In the genomic region with DNA sequence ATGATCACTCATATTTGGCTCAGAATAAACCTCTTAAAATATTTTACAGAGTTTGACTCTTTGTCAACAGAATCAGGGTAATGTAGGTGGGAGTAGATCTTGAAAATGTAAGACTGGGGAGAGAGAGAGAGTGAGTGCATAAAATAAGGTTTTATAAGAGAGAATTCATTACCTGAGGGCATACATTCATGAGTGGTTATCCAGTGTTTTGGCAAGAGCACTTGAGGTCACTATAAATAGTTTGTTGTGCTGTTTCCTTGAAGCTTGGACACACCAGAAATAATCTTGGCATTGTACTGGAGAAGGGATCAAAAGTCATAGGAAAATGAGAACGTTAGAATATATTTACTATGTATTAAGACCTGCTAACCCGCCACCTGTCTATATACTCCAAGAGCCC, we compare ENCODE assay signal across 30 cellular contexts. TPM values are rescaled to one million over a fixed set of nuclear protein-coding genes. Genes with fewer than 3 reads are reported as not detected.
"Had no signal": no experiment of that assay in that cellular context is flagged by ENCODE, and none has a peak within 500 bp of the region (broad histone marks: within the 10 kb centered on the region; RNA-seq: fewer than 3 reads in every experiment).

No MANE protein-coding gene starts in this region.

- ATAC-seq: activated CD8-positive, alpha-beta T cell treated with anti-CD3 and anti-CD28 coated beads, Interleukin-2, amount 10 ng/mL, durations not matched to agents 7 days and 5 days; activated naive CD8-positive, alpha-beta T cell treated with anti-CD3 and anti-CD28 coated beads, Interleukin-2, amount 50 U/mL, for 24 hours; body of pancreas; T-helper 17 cell; WTC11 had no signal

- H3K9me3 Mint-ChIP-seq: activated naive CD4-positive, alpha-beta T cell treated with anti-CD3 and anti-CD28 coated beads, Interleukin-2, amount 50 U/mL, for 24 hours; activated naive CD8-positive, alpha-beta T cell treated with anti-CD3 and anti-CD28 coated beads, Interleukin-2, amount 50 U/mL, for 24 hours; WTC11 had no signal

- H3K27me3 ChIP-seq: ascending aorta, body of pancreas, MG63, Peyer's patch had no signal

- H3K27ac Mint-ChIP-seq: activated CD8-positive, alpha-beta T cell treated with anti-CD3 and anti-CD28 coated beads, Interleukin-2, amount 10 ng/mL, durations not matched to agents 7 days and 5 days; activated naive CD4-positive, alpha-beta T cell treated with anti-CD3 and anti-CD28 coated beads, Interleukin-2, amount 50 U/mL, for 24 hours; activated naive CD8-positive, alpha-beta T cell treated with anti-CD3 and anti-CD28 coated beads, Interleukin-2, amount 50 U/mL, for 24 hours; T-helper 17 cell; WTC11 had no signal

- DNase-seq: activated CD4-positive, alpha-beta T cell treated with anti-CD3 and anti-CD28 coated beads for 48 hours; activated CD4-positive, alpha-beta T cell treated with anti-CD3 and anti-CD28 coated beads, Interleukin-2, amount 50 U/mL, for 4 hours; activated CD4-positive, CD25-positive, alpha-beta regulatory T cell treated with anti-CD3 and anti-CD28 coated beads, Interleukin-2, amount 50 U/mL, for 72 hours; activated CD8-positive, alpha-beta memory T cell treated with anti-CD3 and anti-CD28 coated beads, Interleukin-2, amount 50 U/mL, for 48 hours; activated CD8-positive, alpha-beta T cell treated with anti-CD3 and anti-CD28 coated beads, Interleukin-2, amount 10 ng/mL, durations not matched to agents 7 days and 5 days; activated effector memory CD4-positive, alpha-beta T cell treated with Interleukin-2 at 50 U/mL for 16 hours; activated naive CD4-positive, alpha-beta T cell; activated naive CD8-positive, alpha-beta T cell treated with anti-CD3 and anti-CD28 coated beads, Interleukin-2, amount 50 U/mL, for 24 hours; activated T-cell treated with anti-CD3 and anti-CD28 coated beads, Interleukin-2, amount 50 U/mL, for 1 hour; amniotic stem cell; body of pancreas; MG63; MV-4-11; NCI-H1092 treated with DMSO at 0.1 percent for 48 hours; NCI-H1436; NCI-H1694 treated with DMSO at 0.1 percent for 48 hours; NCI-H2029 treated with DMSO at 0.1 percent for 48 hours; NCI-H510A treated with DMSO at 0.1 percent for 48 hours; NCI-H69; NK-92 treated with Interleukin-12 subunit alpha and Interleukin-12 subunit beta, amount 100 ng/mL, for 24 hours; OCI-M1; Peyer's patch; SHP77 treated with DMSO at 0.1 percent for 48 hours; T-helper 17 cell; T-helper 9 cell had no signal

- H3K4me3 ChIP-seq: ascending aorta, body of pancreas, MG63, Peyer's patch had no signal

- H3K4me1 Mint-ChIP-seq: activated naive CD4-positive, alpha-beta T cell treated with anti-CD3 and anti-CD28 coated beads, Interleukin-2, amount 50 U/mL, for 24 hours; activated naive CD8-positive, alpha-beta T cell treated with anti-CD3 and anti-CD28 coated beads, Interleukin-2, amount 50 U/mL, for 24 hours; T-helper 17 cell; WTC11 had no signal

- H3K9me3 ChIP-seq: ascending aorta, body of pancreas, MG63, Peyer's patch had no signal

- H3K27ac ChIP-seq: ascending aorta, body of pancreas, KMS-11, Peyer's patch, RWPE1 had no signal

- H3K36me3 Mint-ChIP-seq: activated naive CD4-positive, alpha-beta T cell treated with anti-CD3 and anti-CD28 coated beads, Interleukin-2, amount 50 U/mL, for 24 hours; WTC11 had no signal

- H3K36me3 ChIP-seq: ascending aorta, MG63, Peyer's patch had no signal

- H3K4me1 ChIP-seq: ascending aorta, body of pancreas, Peyer's patch had no signal

- H3K4me3 Mint-ChIP-seq: activated CD8-positive, alpha-beta T cell treated with anti-CD3 and anti-CD28 coated beads, Interleukin-2, amount 10 ng/mL, durations not matched to agents 7 days and 5 days; activated naive CD4-positive, alpha-beta T cell treated with anti-CD3 and anti-CD28 coated beads, Interleukin-2, amount 50 U/mL, for 24 hours; activated naive CD8-positive, alpha-beta T cell treated with anti-CD3 and anti-CD28 coated beads, Interleukin-2, amount 50 U/mL, for 24 hours; T-helper 17 cell; WTC11 had no signal

RNA-seq across cellular contexts. Expression of gene SLC28A2, which starts 33.4 kb away (rescaled TPM):
- total RNA-seq: activated CD8-positive, alpha-beta T cell treated with anti-CD3 and anti-CD28 coated beads, Interleukin-2, amount 10 ng/mL, durations not matched to agents 7 days and 5 days; ascending aorta; T-helper 17 cell had no signal
